In the genomic region with DNA sequence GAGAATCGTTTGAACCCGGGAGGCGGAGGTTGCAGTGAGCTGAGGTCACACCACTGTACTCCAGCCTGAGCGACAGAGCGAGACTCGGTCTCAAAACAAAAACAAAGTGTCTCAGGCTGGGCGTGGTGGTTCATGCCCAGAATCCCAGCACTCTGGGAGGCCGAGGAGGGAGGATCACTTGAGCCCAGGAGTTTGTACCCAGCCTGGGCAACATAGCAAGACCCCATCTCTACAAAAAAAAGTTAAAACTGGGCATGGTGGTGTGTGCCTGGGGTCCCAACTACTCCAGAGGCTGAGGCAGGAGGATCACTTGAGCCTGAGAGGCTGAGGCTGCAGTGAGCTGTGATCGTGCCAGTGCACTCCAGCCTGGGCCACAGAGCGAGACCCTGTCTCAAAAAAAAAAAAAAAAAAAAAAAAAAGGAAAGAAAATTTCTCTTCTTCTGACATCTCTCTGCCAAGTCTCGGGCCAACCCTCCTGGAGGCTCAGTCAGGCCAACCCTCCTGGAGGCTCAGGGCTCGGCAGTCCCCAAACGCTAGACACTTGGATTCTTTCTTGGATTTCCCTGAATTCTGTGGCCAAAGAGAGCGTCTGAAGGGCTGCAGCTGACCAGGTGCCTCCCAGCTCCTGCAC, we compare ENCODE assay signal across 1 cellular context.
TF ChIP-seq lines count a peak whose summit lies in the region.

No MANE protein-coding gene starts in this region.

TF ChIP-seq in GM12891, 5 proteins besides CTCF, POLR2A, EP300 and RAD21:
- TF ChIP-seq POU2F2 (IDR thresholded peaks at IDR 0.05; ENCODE audit: low read depth, low read length) (no peak), SPI1 (IDR thresholded peaks at IDR 0.05; ENCODE audit: low read depth, low read length) (no peak), POLR2AphosphoS5 (IDR thresholded peaks at IDR 0.05; ENCODE audit: low read depth, low read length) (no peak), TAF1 (IDR thresholded peaks at IDR 0.05; ENCODE audit: low read depth, low read length) (no peak), PAX5 (IDR thresholded peaks at IDR 0.05; ENCODE audit: insufficient read depth, low read length, severe bottlenecking) (no peak)
TF ChIP-seq in GM12891: peak in this region for 0.
